ENCODE assay signal across 1 cellular context in the genomic region with DNA sequence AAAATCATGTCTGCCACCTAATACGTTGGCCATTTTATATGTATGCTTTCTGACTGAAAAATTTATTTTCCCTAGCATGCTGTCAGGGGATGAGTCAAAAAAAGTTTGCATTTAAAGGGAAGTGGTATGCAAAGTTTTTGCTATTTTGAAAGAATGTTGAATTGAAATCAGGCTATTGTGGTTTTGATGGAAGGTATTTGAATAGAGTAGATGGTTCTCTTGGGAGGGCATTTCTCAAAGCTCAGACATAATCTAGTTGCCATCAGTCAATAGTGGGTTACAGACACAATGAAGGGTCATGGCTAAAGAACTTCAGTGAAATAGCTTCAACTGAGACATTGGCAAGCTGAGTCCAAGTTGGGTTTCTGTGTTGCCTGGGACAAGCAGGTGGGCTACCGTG.
A peak's percentile ranks its signal among the peaks of the same experiment; 100 is the strongest.
TF ChIP-seq lines count a peak whose summit lies in the region.

No MANE protein-coding gene starts in this region.

TF ChIP-seq in GM12878, 131 proteins besides CTCF, POLR2A, EP300 and RAD21 (continued from another document):
- no peak for TF ChIP-seq ZNF687 (IDR thresholded peaks at IDR 0.05)
- TF ChIP-seq MTA3 (IDR thresholded peaks at IDR 0.05; ENCODE audit: borderline replicate concordance, low read length): peak; percentile 33; the same call in 1 of the 2 replicates
- TF ChIP-seq CBX5 (IDR thresholded peaks at IDR 0.05; ENCODE audit: low read depth): 0 out of 2 replicates have a peak, but pooled peaks have one; percentile 21
- peak; percentile 96 for TF ChIP-seq POU2F2 (IDR thresholded peaks at IDR 0.05; ENCODE audit: borderline replicate concordance, low read depth, low read length)
- 0 out of 2 replicates have a peak, but pooled peaks have one; percentile 77 for TF ChIP-seq ASH2L (IDR thresholded peaks at IDR 0.05; ENCODE audit: borderline replicate concordance, low read depth)
- TF ChIP-seq MTA2 (IDR thresholded peaks at IDR 0.05; ENCODE audit: low read depth): peak; percentile 38; the same call in 1 of the 2 replicates
- peak; percentile 27; the same call in 1 of the 2 replicates for TF ChIP-seq YY1 (IDR thresholded peaks at IDR 0.05; ENCODE audit: low read depth, low read length)
- peak in 1 of 2 experiments; percentile 25; a peak in 1 of 4 replicates for TF ChIP-seq IKZF2 (IDR thresholded peaks at IDR 0.05)
- peak; percentile 76 for TF ChIP-seq ATF2 (IDR thresholded peaks at IDR 0.05; ENCODE audit: low read length)
- peak; percentile 26; the same call in 1 of the 2 replicates for TF ChIP-seq PML (IDR thresholded peaks at IDR 0.05; ENCODE audit: low read length)
- no peak for TF ChIP-seq KDM1A (IDR thresholded peaks at IDR 0.05; ENCODE audit: borderline replicate concordance)
- TF ChIP-seq, protein P1, sequence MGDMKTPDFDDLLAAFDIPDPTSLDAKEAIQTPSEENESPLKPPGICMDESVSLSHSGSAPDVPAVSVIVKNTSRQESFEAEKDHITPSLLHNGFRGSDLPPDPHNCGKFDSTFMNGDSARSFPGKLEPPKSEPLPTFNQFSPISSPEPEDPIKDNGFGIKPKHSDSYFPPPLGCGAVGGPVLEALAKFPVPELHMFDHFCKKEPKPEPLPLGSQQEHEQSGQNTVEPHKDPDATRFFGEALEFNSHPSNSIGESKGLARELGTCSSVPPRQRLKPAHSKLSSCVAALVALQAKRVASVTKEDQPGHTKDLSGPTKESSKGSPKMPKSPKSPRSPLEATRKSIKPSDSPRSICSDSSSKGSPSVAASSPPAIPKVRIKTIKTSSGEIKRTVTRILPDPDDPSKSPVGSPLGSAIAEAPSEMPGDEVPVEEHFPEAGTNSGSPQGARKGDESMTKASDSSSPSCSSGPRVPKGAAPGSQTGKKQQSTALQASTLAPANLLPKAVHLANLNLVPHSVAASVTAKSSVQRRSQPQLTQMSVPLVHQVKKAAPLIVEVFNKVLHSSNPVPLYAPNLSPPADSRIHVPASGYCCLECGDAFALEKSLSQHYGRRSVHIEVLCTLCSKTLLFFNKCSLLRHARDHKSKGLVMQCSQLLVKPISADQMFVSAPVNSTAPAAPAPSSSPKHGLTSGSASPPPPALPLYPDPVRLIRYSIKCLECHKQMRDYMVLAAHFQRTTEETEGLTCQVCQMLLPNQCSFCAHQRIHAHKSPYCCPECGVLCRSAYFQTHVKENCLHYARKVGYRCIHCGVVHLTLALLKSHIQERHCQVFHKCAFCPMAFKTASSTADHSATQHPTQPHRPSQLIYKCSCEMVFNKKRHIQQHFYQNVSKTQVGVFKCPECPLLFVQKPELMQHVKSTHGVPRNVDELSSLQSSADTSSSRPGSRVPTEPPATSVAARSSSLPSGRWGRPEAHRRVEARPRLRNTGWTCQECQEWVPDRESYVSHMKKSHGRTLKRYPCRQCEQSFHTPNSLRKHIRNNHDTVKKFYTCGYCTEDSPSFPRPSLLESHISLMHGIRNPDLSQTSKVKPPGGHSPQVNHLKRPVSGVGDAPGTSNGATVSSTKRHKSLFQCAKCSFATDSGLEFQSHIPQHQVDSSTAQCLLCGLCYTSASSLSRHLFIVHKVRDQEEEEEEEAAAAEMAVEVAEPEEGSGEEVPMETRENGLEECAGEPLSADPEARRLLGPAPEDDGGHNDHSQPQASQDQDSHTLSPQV (IDR thresholded peaks at IDR 0.05): no peak
- TF ChIP-seq CREM (IDR thresholded peaks at IDR 0.05; ENCODE audit: low read depth): peak; percentile 56; the same call in 1 of the 2 replicates
- TF ChIP-seq RUNX3 (IDR thresholded peaks at IDR 0.05; ENCODE audit: low read length): peak; percentile 97
- TF ChIP-seq POLR2AphosphoS5 (IDR thresholded peaks at IDR 0.05; ENCODE audit: low read length): peak; percentile 71
- TF ChIP-seq NFIC (IDR thresholded peaks at IDR 0.05; ENCODE audit: low read depth, low read length): peak; percentile 90
